In the genomic region with DNA sequence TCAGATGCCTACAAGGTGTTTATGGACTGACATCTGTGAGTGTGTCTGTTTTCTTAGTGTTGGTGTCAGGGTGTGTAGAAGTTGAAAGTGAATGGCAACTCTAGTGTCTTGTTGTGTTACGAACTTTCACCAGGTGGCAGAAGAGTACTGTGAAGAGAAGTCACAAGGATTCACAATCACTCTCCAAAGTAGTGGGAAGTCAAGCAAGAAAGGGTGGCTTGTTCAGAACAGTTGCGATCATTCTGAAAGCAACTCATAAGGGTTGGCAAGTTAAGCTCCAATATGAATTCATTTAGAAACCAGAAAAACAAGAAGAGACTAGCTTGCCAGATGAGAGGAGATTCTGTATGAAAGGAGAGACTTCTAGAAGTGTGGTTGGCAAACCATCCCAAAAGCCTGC, we compare ENCODE assay signal across 7 cellular contexts.
DNase-seq lines count a peak whose midpoint lies in the region; ATAC-seq and TF ChIP-seq lines count a peak whose summit lies in the region.

No MANE protein-coding gene starts in this region.

- TF ChIP-seq CTCF in ascending aorta (IDR thresholded peaks at IDR 0.05) = peak; percentile 29 to 42 (median 42)

- no peaks in the 10 kb centered on the region for H3K9me3 ChIP-seq in NT2/D1 (ENCODE audit: insufficient read depth, low read length)
- no peaks in the 10 kb centered on the region for H3K9me3 ChIP-seq in ascending aorta

- intact Hi-C loops in ascending aorta (cut with DNase I) = loop anchor here (10.0 kb wide), 1 partner anchor 1080 kb away; a partner anchor contains a TSS

- peaks cover 4 to 6% (median 5%) of the 10 kb centered on the region in 3 donors for H3K27me3 Mint-ChIP-seq in immature natural killer cell (ENCODE audit: low read depth in 3 of 3)

- no peaks in the 10 kb centered on the region for H3K36me3 Mint-ChIP-seq in immature natural killer cell
- no peaks in the 10 kb centered on the region for H3K36me3 Mint-ChIP-seq in stimulated activated effector memory CD8-positive, alpha-beta T cell treated with anti-CD3 and anti-CD28 coated beads, Interleukin-12 subunit alpha, Interleukin-12 subunit beta, amount 100 ng/mL, for 72 hours

- DNase-seq in Daoy (ENCODE audit: low read depth) (peak; percentile 76), NT2/D1 (ENCODE audit: low read depth, low spot score) (peak; percentile 57), ascending aorta (ENCODE audit: low spot score in 2 of 2) (no peak), immature natural killer cell (peak; percentile 39 to 60 (median 56))
- peak in 1 of 2 donors; percentile 63 for DNase-seq in stimulated activated effector memory CD8-positive, alpha-beta T cell treated with anti-CD3 and anti-CD28 coated beads, Interleukin-12 subunit alpha, Interleukin-12 subunit beta, amount 100 ng/mL, for 72 hours (ENCODE audit: low spot score in 2 of 2)

- H3K27ac ChIP-seq in ascending aorta = no peak overlapping the region

- no peaks in the 10 kb centered on the region for H3K27me3 ChIP-seq in NT2/D1 (ENCODE audit: insufficient read depth, insufficient read length)
- H3K27me3 ChIP-seq in ascending aorta = no peaks in the 10 kb centered on the region

- no peak overlapping the region for H3K9ac ChIP-seq in NT2/D1 (ENCODE audit: insufficient read length, low read depth)

- peak overlapping the region in 2 of 5 donors; percentile 24 to 67 for H3K4me3 Mint-ChIP-seq in immature natural killer cell
- no peak overlapping the region for H3K4me3 Mint-ChIP-seq in stimulated activated effector memory CD8-positive, alpha-beta T cell treated with anti-CD3 and anti-CD28 coated beads, Interleukin-12 subunit alpha, Interleukin-12 subunit beta, amount 100 ng/mL, for 72 hours

- H3K4me1 Mint-ChIP-seq in immature natural killer cell = peaks cover 35 to 38% of the 10 kb centered on the region in 2 donors
- H3K4me1 Mint-ChIP-seq in stimulated activated effector memory CD8-positive, alpha-beta T cell treated with anti-CD3 and anti-CD28 coated beads, Interleukin-12 subunit alpha, Interleukin-12 subunit beta, amount 100 ng/mL, for 72 hours = peaks cover 32% of the 10 kb centered on the region

- H3K4me1 ChIP-seq in NT2/D1 (ENCODE audit: insufficient read depth, insufficient read length) = no peaks in the 10 kb centered on the region
- no peaks in the 10 kb centered on the region for H3K4me1 ChIP-seq in ascending aorta

- ATAC-seq in GM19043 (IDR thresholded peaks at IDR 0.05; ENCODE audit: low read depth, unreplicated experiment) = peak; percentile 61
- peak; percentile 55 for ATAC-seq in HG03108 (IDR thresholded peaks at IDR 0.05; ENCODE audit: unreplicated experiment)
- peak; percentile 89 for ATAC-seq in stimulated activated effector memory CD8-positive, alpha-beta T cell treated with anti-CD3 and anti-CD28 coated beads, Interleukin-12 subunit alpha, Interleukin-12 subunit beta, amount 100 ng/mL, for 72 hours

- H3K4me3 ChIP-seq in NT2/D1 (ENCODE audit: insufficient read length, low read depth) (no peak overlapping the region), ascending aorta (no peak overlapping the region)

- H3K27ac Mint-ChIP-seq in immature natural killer cell = peak overlapping the region in 5 of 6 donors; percentile 0 to 76 (median 8)
- no peak overlapping the region for H3K27ac Mint-ChIP-seq in stimulated activated effector memory CD8-positive, alpha-beta T cell treated with anti-CD3 and anti-CD28 coated beads, Interleukin-12 subunit alpha, Interleukin-12 subunit beta, amount 100 ng/mL, for 72 hours

- no peaks in the 10 kb centered on the region for H3K9me3 Mint-ChIP-seq in immature natural killer cell
- no peaks in the 10 kb centered on the region for H3K9me3 Mint-ChIP-seq in stimulated activated effector memory CD8-positive, alpha-beta T cell treated with anti-CD3 and anti-CD28 coated beads, Interleukin-12 subunit alpha, Interleukin-12 subunit beta, amount 100 ng/mL, for 72 hours

- no peaks in the 10 kb centered on the region for H3K36me3 ChIP-seq in NT2/D1 (ENCODE audit: insufficient read depth, insufficient read length, low read length)
- H3K36me3 ChIP-seq in ascending aorta = no peaks in the 10 kb centered on the region

Comparison
In these comparisons a context has a peak if more than half of its experiments do, and no peak if none do; other contexts are left out.
1. DNase-seq: peak in Daoy (single experiment), NT2/D1 (single experiment) and immature natural killer cell (3 of 3); none in ascending aorta (0 of 2).
2. Peak in every context shown above with its lines, with median percentiles within 50 percentile points of each other: ATAC-seq.